Comparison of ENCODE assay signal across 12 cellular contexts in genomic region chr1:67753776-67754525, GRCh38.
DNase-seq lines count a peak whose midpoint lies in the region; ATAC-seq, FAIRE-seq and TF ChIP-seq lines count a peak whose summit lies in the region.
"Had no signal": no experiment of that assay in that cellular context is flagged by ENCODE, and none has a peak within 500 bp of the region (broad histone marks: within the 10 kb centered on the region; RNA-seq: fewer than 3 reads in every experiment).

No MANE protein-coding gene starts in this region.

- H3K9ac ChIP-seq in K562 (ENCODE audit: insufficient read depth in 1 of 2, low read depth in 2 of 2, low read length in 2 of 2) (peak overlapping the region in 1 of 2 experiments; percentile 72; a peak in 1 of 4 replicates), neural progenitor cell (no peak overlapping the region)

- H3K36me3 Mint-ChIP-seq in neural progenitor cell, result peaks cover 5% of the 10 kb centered on the region
- H3K36me3 Mint-ChIP-seq: CD8-positive, alpha-beta memory T cell had no signal

- no peak for TF ChIP-seq RAD21 in K562 (CRISPR knock-in tag; conservative IDR thresholded peaks at IDR 0.05 in 1 of 2, IDR thresholded peaks at IDR 0.05 in 1 of 2)

- peaks cover 5% of the 10 kb centered on the region for H3K27me3 Mint-ChIP-seq in neural progenitor cell (ENCODE audit: insufficient read depth, low read depth)

- ATAC-seq in HG02870 (IDR thresholded peaks at IDR 0.05; ENCODE audit: unreplicated experiment) (peak; percentile 33), K562 (peak; percentile 7; the same call in 2 of the 3 replicates), GM19328 (IDR thresholded peaks at IDR 0.05; ENCODE audit: unreplicated experiment) (no peak)
- ATAC-seq: SK-N-SH treated with all-trans-retinoic acid at 6 μM for 48 hours had no signal

- no peak overlapping the region for H3K27ac ChIP-seq in K562 (ENCODE audit: extremely low read depth, low read depth, low read length)
- H3K27ac ChIP-seq in neural progenitor cell, result peak overlapping the region; percentile 49
- no peak overlapping the region for H3K27ac ChIP-seq in adrenal gland

- H3F3A ChIP-seq in neural progenitor cell (ENCODE audit: low read depth), result peaks cover 17% of the 10 kb centered on the region

- no peaks in the 10 kb centered on the region for H3K9me1 ChIP-seq in K562 (ENCODE audit: control insufficient read depth, insufficient read depth, low read length)

- BruUV-seq in K562 (replicated peaks; lab: Mats Ljungman, UMichigan), result no TSS peak

- in situ Hi-C loops in K562 (cut with MboI), result no loop called here

- H3K4me2 ChIP-seq in K562 (ENCODE audit: insufficient read depth, low read length) (peak overlapping the region; percentile 8; the same call in 1 of the 2 replicates), neural progenitor cell (no peak overlapping the region)

- no peak for TF ChIP-seq CTCF in K562 (IDR thresholded peaks at IDR 0.05 in 2 of 3, conservative IDR thresholded peaks at IDR 0.05 in 1 of 3; ENCODE audit: insufficient read depth in 2 of 3, low read depth in 1 of 3, low read length in 3 of 3)
- no peak for TF ChIP-seq CTCF in neural progenitor cell (IDR thresholded peaks at IDR 0.05)
- no peak for TF ChIP-seq CTCF in adrenal gland (IDR thresholded peaks at IDR 0.05)

- peak overlapping the region; percentile 60 for H2AFZ ChIP-seq in K562 (ENCODE audit: low read depth, low read length)
- no peak overlapping the region for H2AFZ ChIP-seq in neural progenitor cell (replicated peaks)

- CTCF ChIA-PET in K562 (lab: Yijun Ruan, JAX; ENCODE audit: low intra/inter-chr PET ratio), result no interaction called here

- H3K9me3 ChIP-seq in K562 (replicated peaks; ENCODE audit: control insufficient read depth, insufficient read depth, low read depth, low read length) (no peaks in the 10 kb centered on the region), neural progenitor cell (ENCODE audit: low read depth) (no peaks in the 10 kb centered on the region), adrenal gland (replicated peaks in 1 of 3) (no peaks in the 10 kb centered on the region)

- no peaks in the 10 kb centered on the region for H3K9me3 Mint-ChIP-seq in neural progenitor cell
- H3K9me3 Mint-ChIP-seq: activated CD4-positive, alpha-beta T cell treated with anti-CD3 and anti-CD28 coated beads, Interleukin-2, amount 10 ng/mL, durations not matched to agents 7 days and 5 days; CD8-positive, alpha-beta memory T cell had no signal

- no peak for FAIRE-seq in K562 (lab: Jason Lieb, UNC)

- peaks cover 24 to 40% of the 10 kb centered on the region in 2 experiments for H3K4me1 ChIP-seq in K562 (replicated peaks in 1 of 2; ENCODE audit: control insufficient read depth in 2 of 2, insufficient read depth in 2 of 2, low read length in 2 of 2)
- H3K4me1 ChIP-seq in neural progenitor cell, result peaks cover 37% of the 10 kb centered on the region
- H3K4me1 ChIP-seq in adrenal gland (replicated peaks in 1 of 2), result peaks cover 15 to 19% of the 10 kb centered on the region in 2 donors

- H3K4me1 Mint-ChIP-seq in neural progenitor cell, result peaks cover 39% of the 10 kb centered on the region

- peak overlapping the region; percentile 55 for H3K27ac Mint-ChIP-seq in neural progenitor cell
- H3K27ac Mint-ChIP-seq: activated CD4-positive, alpha-beta T cell treated with anti-CD3 and anti-CD28 coated beads, Interleukin-2, amount 10 ng/mL, durations not matched to agents 7 days and 5 days had no signal

- no peak for TF ChIP-seq EP300 in K562 (IDR thresholded peaks at IDR 0.05; ENCODE audit: low read length)

- no peak overlapping the region for H3K4me3 Mint-ChIP-seq in neural progenitor cell
- H3K4me3 Mint-ChIP-seq: activated CD4-positive, alpha-beta T cell treated with anti-CD3 and anti-CD28 coated beads, Interleukin-2, amount 10 ng/mL, durations not matched to agents 7 days and 5 days had no signal

- POLR2A ChIA-PET in K562 (lab: Yijun Ruan, JAX), result interaction anchor here (0.8 to 0.9 kb wide), 2 partner anchors 15 to 215 kb away, joined by 3 to 4 read pairs; no protein-coding TSS in a partner anchor

- whole genome bisulfite sequencing in K562 (ENCODE audit: insufficient coverage, low coverage, missing lambda C conversion rate), result 62% methylated on average over 15 of the region's 17 CpGs
- 91 to 95% (median 92%) methylated on average over 17 of the region's 17 CpGs for whole genome bisulfite sequencing in adrenal gland, 4 donors

- H4K20me1 ChIP-seq in K562 (replicated peaks; ENCODE audit: control insufficient read depth, insufficient read depth, low read length) (no peaks in the 10 kb centered on the region), neural progenitor cell (ENCODE audit: low read depth) (no peaks in the 10 kb centered on the region)

- TF ChIP-seq POLR2A in K562 (conservative IDR thresholded peaks at IDR 0.05), result no peak
- no peak for TF ChIP-seq POLR2A in adrenal gland (IDR thresholded peaks at IDR 0.05)

- H3K79me2 ChIP-seq in K562 (ENCODE audit: control insufficient read depth, insufficient read depth, low read length), result no peaks in the 10 kb centered on the region
- no peaks in the 10 kb centered on the region for H3K79me2 ChIP-seq in neural progenitor cell (ENCODE audit: low read depth)

- no peak overlapping the region for H3K4me3 ChIP-seq in K562
- no peak overlapping the region for H3K4me3 ChIP-seq in neural progenitor cell
- H3K4me3 ChIP-seq in adrenal gland, result no peak overlapping the region

- peak; percentile 74 for DNase-seq in COLO668 (lab: John Stamatoyannopoulos, UW; ENCODE audit: unreplicated experiment)
- DNase-seq in K562 (ENCODE audit: extremely low read depth in 1 of 4, low spot score in 3 of 4), result peak in 2 of 4 experiments; percentile 55 to 66
- DNase-seq in neural progenitor cell (ENCODE audit: low spot score), result no peak
- no peak for DNase-seq in central memory CD4-positive, alpha-beta T cell
- no peak for DNase-seq in kidney glomerular epithelial cell (lab: John Stamatoyannopoulos, UW)
- no peak for DNase-seq in adrenal gland
- DNase-seq: activated CD4-positive, alpha-beta T cell treated with anti-CD3 and anti-CD28 coated beads, Interleukin-2, amount 10 ng/mL, durations not matched to agents 7 days and 5 days; CD8-positive, alpha-beta memory T cell; NCI-H446 treated with DMSO at 0.1 percent for 48 hours had no signal

- no peaks in the 10 kb centered on the region for H3K36me3 ChIP-seq in K562 (ENCODE audit: control insufficient read depth, insufficient read depth, low read length)
- no peaks in the 10 kb centered on the region for H3K36me3 ChIP-seq in neural progenitor cell
- H3K36me3 ChIP-seq in adrenal gland (replicated peaks in 1 of 2), result no peaks in the 10 kb centered on the region

- intact Hi-C loops in K562 (cut with micrococcal nuclease), result no loop called here
- intact Hi-C loops in adrenal gland (cut with DNase I), result loop anchor here in 1 of 2 donors (10.0 kb wide), 2 partner anchors 59 to 189 kb away; no protein-coding TSS in a partner anchor

- H3K27me3 ChIP-seq in K562 (ENCODE audit: control insufficient read depth in 2 of 2, insufficient read depth in 2 of 2, low read length in 2 of 2) (no peaks in the 10 kb centered on the region), neural progenitor cell (no peaks in the 10 kb centered on the region), adrenal gland (no peaks in the 10 kb centered on the region)

TF ChIP-seq in K562, 482 proteins besides CTCF, POLR2A, EP300 and RAD21:
- TF ChIP-seq SOX6 (IDR thresholded peaks at IDR 0.05) (0 out of 2 replicates have a peak, but pooled peaks have one; percentile 32), GTF3C2 (IDR thresholded peaks at IDR 0.05; ENCODE audit: borderline replicate concordance, extremely low read depth, insufficient read length) (no peak), ZNF140 (CRISPR knock-in tag; IDR thresholded peaks at IDR 0.05) (no peak), POLR3G (IDR thresholded peaks at IDR 0.05; ENCODE audit: extremely low read depth, insufficient read length, insufficient replicate concordance) (no peak)
